13 cellular contexts compared by ENCODE assay signal in the genomic region with DNA sequence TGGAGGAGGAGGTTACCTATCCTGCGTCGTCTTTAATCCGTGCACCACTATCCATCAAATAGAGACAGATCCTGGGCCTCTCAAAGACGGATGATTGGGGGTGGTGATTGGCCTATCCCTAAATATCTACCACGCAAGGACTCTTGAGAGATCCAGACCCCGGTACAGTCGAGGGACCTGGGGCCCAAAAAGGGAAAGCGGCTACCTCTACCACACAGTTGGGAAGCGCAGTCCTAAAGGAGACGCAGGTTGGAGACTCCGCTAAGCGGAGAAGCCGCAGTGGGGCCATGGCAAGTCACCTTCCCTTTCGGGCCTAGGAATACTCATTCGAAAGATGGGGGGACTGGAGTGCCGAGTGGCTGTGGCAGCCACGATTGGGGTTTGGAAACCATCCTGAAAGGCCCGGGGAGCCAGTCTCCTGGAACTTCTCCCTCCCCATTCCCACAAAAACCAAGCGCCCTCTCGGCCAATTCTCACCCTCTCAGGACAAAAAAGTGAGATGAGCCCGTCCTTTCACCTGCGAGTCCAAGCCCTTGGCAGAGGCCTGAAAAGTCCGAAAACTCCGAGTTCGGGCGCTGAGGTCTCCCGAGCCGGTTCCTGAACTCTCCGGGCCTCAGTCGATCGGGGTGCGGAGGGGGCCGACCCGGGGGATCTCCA. TPM values are rescaled to one million over a fixed set of nuclear protein-coding genes. Genes with fewer than 3 reads are reported as not detected.
DNase-seq lines count a peak whose midpoint lies in the region; ATAC-seq lines count a peak whose summit lies in the region.
"Had no signal": no experiment of that assay in that cellular context is flagged by ENCODE, and none has a peak within 500 bp of the region (broad histone marks: within the 10 kb centered on the region; RNA-seq: fewer than 3 reads in every experiment).

No MANE protein-coding gene starts in this region.

- peaks cover 18% of the 10 kb centered on the region for H3K4me1 Mint-ChIP-seq in activated CD4-positive, alpha-beta T cell treated with anti-CD3 and anti-CD28 coated beads, Interleukin-2, amount 10 ng/mL, durations not matched to agents 24 days and 14 days
- peaks cover 12 to 49% (median 35%) of the 10 kb centered on the region in 3 donors for H3K4me1 Mint-ChIP-seq in T-cell
- H3K4me1 Mint-ChIP-seq in stimulated activated naive CD8-positive, alpha-beta T cell treated with anti-CD3 and anti-CD28 coated beads, Interleukin-15, amount 100 ng/mL, for 72 hours, result peaks cover 62% of the 10 kb centered on the region

- ATAC-seq in T-cell (replicated peaks in 1 of 4), result no peak
- no peak for ATAC-seq in stimulated activated naive CD8-positive, alpha-beta T cell treated with anti-CD3 and anti-CD28 coated beads, Interleukin-15, amount 100 ng/mL, for 72 hours

- CTCF ChIA-PET in T-cell (lab: Charles Lee), result no interaction called here

- peaks cover 76% of the 10 kb centered on the region for H3K27me3 Mint-ChIP-seq in activated CD4-positive, alpha-beta T cell treated with anti-CD3 and anti-CD28 coated beads, Interleukin-2, amount 10 ng/mL, durations not matched to agents 24 days and 14 days
- peaks cover 56 to 80% of the 10 kb centered on the region in 2 donors for H3K27me3 Mint-ChIP-seq in T-cell
- H3K27me3 Mint-ChIP-seq in stimulated activated naive CD8-positive, alpha-beta T cell treated with anti-CD3 and anti-CD28 coated beads, Interleukin-15, amount 100 ng/mL, for 72 hours, result peaks cover 100% of the 10 kb centered on the region

- H2AK5ac ChIP-seq in mesenchymal stem cell (ENCODE audit: low read length, severe bottlenecking), result no peak overlapping the region

- H3K14ac ChIP-seq in mesenchymal stem cell (ENCODE audit: low read length in 2 of 2), result no peak overlapping the region

- H3K27me3 ChIP-seq in iPS-15b (ENCODE audit: control insufficient read depth, insufficient read depth, low read length) (peaks cover 93% of the 10 kb centered on the region), mesenchymal stem cell (ENCODE audit: control insufficient read depth in 1 of 2, insufficient read depth in 1 of 2, low read length in 2 of 2) (peaks cover 89 to 91% of the 10 kb centered on the region in 2 experiments)

- no peak overlapping the region for H3K18ac ChIP-seq in mesenchymal stem cell (ENCODE audit: low read depth in 1 of 2, low read length in 2 of 2)

- no peak overlapping the region for H3K23ac ChIP-seq in mesenchymal stem cell (ENCODE audit: low read length in 2 of 2)

- H2BK5ac ChIP-seq in mesenchymal stem cell (ENCODE audit: low read depth, low read length, poor library complexity, severe bottlenecking), result no peak overlapping the region

- POLR2A ChIA-PET in T-cell (lab: Charles Lee), result no interaction called here

- no peak overlapping the region for H3K27ac ChIP-seq in mesenchymal stem cell (ENCODE audit: low read length, poor library complexity, severe bottlenecking)

- H3K36me3 ChIP-seq in iPS-15b (ENCODE audit: control insufficient read depth, insufficient read depth, low read length) (no peaks in the 10 kb centered on the region), mesenchymal stem cell (ENCODE audit: control insufficient read depth in 1 of 2, insufficient read depth in 2 of 2, low read depth in 1 of 2, low read length in 2 of 2) (peaks cover 0 to 3% of the 10 kb centered on the region in 2 experiments)

- no peak overlapping the region for H3K9ac ChIP-seq in iPS-15b (ENCODE audit: low read depth, low read length)
- H3K9ac ChIP-seq in mesenchymal stem cell (ENCODE audit: low read length), result no peak overlapping the region

- intact Hi-C loops in activated CD4-positive, alpha-beta T cell treated with anti-CD3 and anti-CD28 coated beads, Interleukin-2, amount 10 ng/mL, durations not matched to agents 24 days and 14 days (cut with micrococcal nuclease), result no loop called here

- no peak overlapping the region for H3K4ac ChIP-seq in mesenchymal stem cell (ENCODE audit: low read depth in 1 of 2, low read length in 2 of 2)

- H2AFZ ChIP-seq in mesenchymal stem cell (ENCODE audit: low read depth, low read length), result no peak overlapping the region

- 2% methylated on average over 29 of the region's 34 CpGs for WGBS in mesenchymal stem cell

- H3K79me1 ChIP-seq in mesenchymal stem cell (replicated peaks; ENCODE audit: low read length, poor library complexity, severe bottlenecking), result no peaks in the 10 kb centered on the region

- peak overlapping the region; percentile 46 for H3K4me3 ChIP-seq in iPS-15b (ENCODE audit: low read depth, low read length)
- H3K4me3 ChIP-seq in mesenchymal stem cell (ENCODE audit: insufficient read depth in 1 of 2, low read depth in 1 of 2, low read length in 2 of 2), result no peak overlapping the region

- peak overlapping the region; percentile 32 for H3K4me3 Mint-ChIP-seq in activated CD4-positive, alpha-beta T cell treated with anti-CD3 and anti-CD28 coated beads, Interleukin-2, amount 10 ng/mL, durations not matched to agents 24 days and 14 days
- H3K4me3 Mint-ChIP-seq in T-cell, result peak overlapping the region; percentile 24 to 81 (median 36)
- peak overlapping the region; percentile 58 to 74 for H3K4me3 Mint-ChIP-seq in stimulated activated naive CD8-positive, alpha-beta T cell treated with anti-CD3 and anti-CD28 coated beads, Interleukin-15, amount 100 ng/mL, for 72 hours

- DNase-seq in activated CD4-positive, alpha-beta T cell treated with anti-CD3 and anti-CD28 coated beads, Interleukin-2, amount 10 ng/mL, durations not matched to agents 24 days and 14 days, result peak; percentile 69
- DNase-seq in activated CD4-positive, alpha-beta T cell treated with anti-CD3 and anti-CD28 coated beads for 48 hours, result no peak
- DNase-seq in T-cell (no peak), mesenchymal stem cell (no peak), NCI-H510A (lab: John Stamatoyannopoulos, UW) (no peak), HCEC 1CT (no peak)
- no peak for DNase-seq in stimulated activated naive CD8-positive, alpha-beta T cell treated with anti-CD3 and anti-CD28 coated beads, Interleukin-15, amount 100 ng/mL, for 72 hours
- DNase-seq: cerebellar nuclear complex, NCI-H526 treated with DMSO at 0.1 percent for 48 hours had no signal

- H2BK12ac ChIP-seq in mesenchymal stem cell (ENCODE audit: low read length in 2 of 2), result no peak overlapping the region

- H3K4me1 ChIP-seq in iPS-15b (ENCODE audit: control insufficient read depth, insufficient read depth, low read length) (no peaks in the 10 kb centered on the region), mesenchymal stem cell (ENCODE audit: control insufficient read depth, insufficient read depth, low read depth, low read length) (peaks cover 35% of the 10 kb centered on the region)

- peaks cover 4% of the 10 kb centered on the region for H3K9me3 Mint-ChIP-seq in activated CD4-positive, alpha-beta T cell treated with anti-CD3 and anti-CD28 coated beads, Interleukin-2, amount 10 ng/mL, durations not matched to agents 24 days and 14 days
- H3K9me3 Mint-ChIP-seq in T-cell, result no peaks in the 10 kb centered on the region
- no peaks in the 10 kb centered on the region for H3K9me3 Mint-ChIP-seq in stimulated activated naive CD8-positive, alpha-beta T cell treated with anti-CD3 and anti-CD28 coated beads, Interleukin-15, amount 100 ng/mL, for 72 hours
- H3K9me3 Mint-ChIP-seq: stimulated activated memory B cell treated with anti-CD40 and anti-IgM and Interleukin-4, amounts not matched to agents 10 μg/mL and 1 μg/mL and 100 μg/mL, for 72 hours had no signal

- H3K9me3 ChIP-seq in iPS-15b (ENCODE audit: control insufficient read depth, insufficient read depth, low read length) (no peaks in the 10 kb centered on the region), mesenchymal stem cell (ENCODE audit: control insufficient read depth, low read length) (peaks cover 13% of the 10 kb centered on the region)

- H4K91ac ChIP-seq in mesenchymal stem cell (ENCODE audit: low read length), result no peak overlapping the region

- H3K27ac Mint-ChIP-seq in activated CD4-positive, alpha-beta T cell treated with anti-CD3 and anti-CD28 coated beads, Interleukin-2, amount 10 ng/mL, durations not matched to agents 24 days and 14 days, result no peak overlapping the region
- peak overlapping the region in 1 of 2 donors; percentile 52 for H3K27ac Mint-ChIP-seq in T-cell
- peak overlapping the region in 1 of 2 donors; percentile 42 for H3K27ac Mint-ChIP-seq in stimulated activated naive CD8-positive, alpha-beta T cell treated with anti-CD3 and anti-CD28 coated beads, Interleukin-15, amount 100 ng/mL, for 72 hours
- H3K27ac Mint-ChIP-seq: stimulated activated memory B cell treated with anti-CD40 and anti-IgM and Interleukin-4, amounts not matched to agents 10 μg/mL and 1 μg/mL and 100 μg/mL, for 72 hours had no signal

- H2BK15ac ChIP-seq in mesenchymal stem cell (ENCODE audit: low read depth, poor library complexity, severe bottlenecking), result no peak overlapping the region

- H3K36me3 Mint-ChIP-seq in activated CD4-positive, alpha-beta T cell treated with anti-CD3 and anti-CD28 coated beads, Interleukin-2, amount 10 ng/mL, durations not matched to agents 24 days and 14 days (ENCODE audit: low read depth), result peaks cover 4% of the 10 kb centered on the region
- H3K36me3 Mint-ChIP-seq in T-cell, result no peaks in the 10 kb centered on the region
- H3K36me3 Mint-ChIP-seq: stimulated activated memory B cell treated with anti-CD40 and anti-IgM and Interleukin-4, amounts not matched to agents 10 μg/mL and 1 μg/mL and 100 μg/mL, for 72 hours had no signal

- no peak overlapping the region for H3K4me2 ChIP-seq in mesenchymal stem cell (ENCODE audit: low read length, poor library complexity, severe bottlenecking)

- no peak overlapping the region for H4K8ac ChIP-seq in mesenchymal stem cell (ENCODE audit: low read length)

- no peak overlapping the region for H2BK120ac ChIP-seq in mesenchymal stem cell (ENCODE audit: low read depth, low read length)

RNA-seq across cellular contexts. Expression of gene FOXE1, which starts 0.5 kb away (rescaled TPM):
- not detected in 2 replicates for total RNA-seq in activated CD4-positive, alpha-beta T cell treated with anti-CD3 and anti-CD28 coated beads, Interleukin-2, amount 10 ng/mL, durations not matched to agents 24 days and 14 days
- total RNA-seq in T-cell, result under 1 TPM in 4 of 5 donors, not detected in 1; 0.06 to 0.14 (median 0.11) TPM
- polyA plus RNA-seq in mesenchymal stem cell (2013, experiment 1 of 2), result not detected
- not detected for polyA plus RNA-seq in mesenchymal stem cell (2013, experiment 2 of 2)
- total RNA-seq: mononuclear cell; T-helper 1 cell treated with Interleukin-12 subunit alpha and Interleukin-12 subunit beta and Interleukin-4 antibody, amounts not matched to agents 30 ng/mL and 1 ng/mL, for 36 hours had no signal
